ENCODE assay signal across 13 cellular contexts in the genomic region with DNA sequence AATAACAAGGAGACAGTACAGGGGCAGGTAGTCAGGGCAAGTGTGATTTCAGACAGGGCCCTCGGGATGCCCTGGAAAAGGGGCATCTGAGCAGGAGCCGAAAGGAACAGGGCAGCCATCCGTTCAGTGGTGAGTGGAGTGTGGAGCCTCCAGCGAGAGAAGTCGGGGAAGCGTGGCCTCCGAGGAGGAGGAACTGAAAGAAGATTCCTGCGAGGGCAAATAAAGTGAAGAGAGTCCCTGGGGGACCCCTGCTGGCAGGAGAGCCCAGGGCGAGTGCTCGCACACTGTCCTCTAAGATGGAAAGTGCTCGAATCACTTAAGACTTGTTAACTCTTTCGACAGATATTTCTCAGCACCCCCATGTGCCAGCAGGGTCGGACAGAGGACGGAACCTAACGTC. TPM values are rescaled to one million over a fixed set of nuclear protein-coding genes. Genes with fewer than 3 reads are reported as not detected.
DNase-seq lines count a peak whose midpoint lies in the region; ATAC-seq and TF ChIP-seq lines count a peak whose summit lies in the region.
"Had no signal": no experiment of that assay in that cellular context is flagged by ENCODE, and none has a peak within 500 bp of the region (broad histone marks: within the 10 kb centered on the region; RNA-seq: fewer than 3 reads in every experiment).

No MANE protein-coding gene starts in this region.

- H3K27ac ChIP-seq in GM23338 (ENCODE audit: low read depth) = no peak overlapping the region
- H3K27ac ChIP-seq: dorsolateral prefrontal cortex had no signal

- no peak overlapping the region for H3K4me2 ChIP-seq in GM23338

- H3K27ac Mint-ChIP-seq in GM23338 (no peak overlapping the region), immature natural killer cell (peak overlapping the region in 1 of 6 donors; percentile 72)
- H3K27ac Mint-ChIP-seq: T-helper 2 cell treated with Interferon-gamma antibody and Interleukin-4, amounts not matched to agents 5 μg/mL and 100 μg/mL, for 36 hours had no signal

- H3K27me3 Mint-ChIP-seq in GM23338 (ENCODE audit: insufficient read depth, low read depth, poor library complexity) (peaks cover 6% of the 10 kb centered on the region), immature natural killer cell (ENCODE audit: low read depth in 3 of 3) (peaks cover 0 to 1% (median 1%) of the 10 kb centered on the region in 3 donors)

- H3K27me3 ChIP-seq in GM23338 (ENCODE audit: insufficient read depth) = no peaks in the 10 kb centered on the region
- H3K27me3 ChIP-seq: dorsolateral prefrontal cortex had no signal

- H3K36me3 Mint-ChIP-seq in GM23338 (ENCODE audit: low read depth) (no peaks in the 10 kb centered on the region), immature natural killer cell (peaks cover 0 to 4% (median 2%) of the 10 kb centered on the region in 3 donors)
- H3K36me3 Mint-ChIP-seq: naive thymus-derived CD8-positive, alpha-beta T cell had no signal

- no peaks in the 10 kb centered on the region for H3F3A ChIP-seq in GM23338 (replicated peaks; ENCODE audit: low read depth)

- peak; percentile 58 for ATAC-seq in GM23338
- ATAC-seq in HG03565 (IDR thresholded peaks at IDR 0.05; ENCODE audit: unreplicated experiment) = no peak
- ATAC-seq in HG03095 (IDR thresholded peaks at IDR 0.05; ENCODE audit: unreplicated experiment) = no peak
- ATAC-seq: naive thymus-derived CD8-positive, alpha-beta T cell had no signal

- POLR2A ChIA-PET in AG04449 (lab: Yijun Ruan, JAX) = no interaction called here

- H3K36me3 ChIP-seq in GM23338 (ENCODE audit: insufficient read depth) = no peaks in the 10 kb centered on the region

- H3K9me3 Mint-ChIP-seq in GM23338 (no peaks in the 10 kb centered on the region), immature natural killer cell (no peaks in the 10 kb centered on the region)
- H3K9me3 Mint-ChIP-seq: naive thymus-derived CD8-positive, alpha-beta T cell; T-helper 2 cell treated with Interferon-gamma antibody and Interleukin-4, amounts not matched to agents 5 μg/mL and 100 μg/mL, for 36 hours had no signal

- DNase-seq in AG04449 (ENCODE audit: low read depth, low spot score) (no peak), GM23338 (ENCODE audit: low spot score) (peak; percentile 31), UCSD-AML1 (lab: John Stamatoyannopoulos, UW; ENCODE audit: unreplicated experiment) (peak; percentile 74), immature natural killer cell (peak in 2 of 3 donors; percentile 23 to 30), NCI-H82 treated with DMSO at 0.1 percent for 48 hours (lab: John Stamatoyannopoulos, UW; ENCODE audit: unreplicated experiment) (no peak), GDM1 (lab: John Stamatoyannopoulos, UW) (no peak)
- DNase-seq: dorsolateral prefrontal cortex; naive thymus-derived CD8-positive, alpha-beta T cell; NCI-H69; stimulated activated CD4-positive, alpha-beta T cell treated with anti-CD3 and anti-CD28 coated beads, Interleukin-2, amount 100 ng/mL, for 24 hours had no signal

- H4K20me1 ChIP-seq in GM23338 (replicated peaks; ENCODE audit: insufficient read depth) = no peaks in the 10 kb centered on the region

- H3K4me3 ChIP-seq in AG04449 (ENCODE audit: low read depth, low read length) (no peak overlapping the region), GM23338 (no peak overlapping the region)
- H3K4me3 ChIP-seq: dorsolateral prefrontal cortex had no signal

- no peaks in the 10 kb centered on the region for H3K79me2 ChIP-seq in GM23338 (replicated peaks; ENCODE audit: insufficient read depth)

- no peaks in the 10 kb centered on the region for H3K9me2 ChIP-seq in GM23338 (ENCODE audit: insufficient read depth)

- CTCF ChIA-PET in AG04449 (lab: Yijun Ruan, JAX) = no interaction called here

- peak; percentile 23 for TF ChIP-seq CTCF in AG04449 (IDR thresholded peaks at IDR 0.05; ENCODE audit: insufficient read depth, low read length, missing control alignments)
- peak in 1 of 2 experiments; percentile 15; a peak in 2 of 4 replicates for TF ChIP-seq CTCF in GM23338 (conservative IDR thresholded peaks at IDR 0.05; ENCODE audit: low read depth in 2 of 2)

- H3K4me1 ChIP-seq in GM23338 (ENCODE audit: insufficient read depth) = no peaks in the 10 kb centered on the region

- H3K4me1 Mint-ChIP-seq in GM23338 (peaks cover 13% of the 10 kb centered on the region), immature natural killer cell (peaks cover 7 to 8% of the 10 kb centered on the region in 2 donors)

- H2AFZ ChIP-seq in GM23338 = peak overlapping the region; percentile 85

- H3K4me3 Mint-ChIP-seq in GM23338 = no peak overlapping the region
- peak overlapping the region in 4 of 5 donors; percentile 53 to 71 (median 64) for H3K4me3 Mint-ChIP-seq in immature natural killer cell
- H3K4me3 Mint-ChIP-seq: T-helper 2 cell treated with Interferon-gamma antibody and Interleukin-4, amounts not matched to agents 5 μg/mL and 100 μg/mL, for 36 hours had no signal

TF ChIP-seq in GM23338, 12 proteins besides CTCF, POLR2A, EP300 and RAD21:
- TF ChIP-seq, protein P1, sequence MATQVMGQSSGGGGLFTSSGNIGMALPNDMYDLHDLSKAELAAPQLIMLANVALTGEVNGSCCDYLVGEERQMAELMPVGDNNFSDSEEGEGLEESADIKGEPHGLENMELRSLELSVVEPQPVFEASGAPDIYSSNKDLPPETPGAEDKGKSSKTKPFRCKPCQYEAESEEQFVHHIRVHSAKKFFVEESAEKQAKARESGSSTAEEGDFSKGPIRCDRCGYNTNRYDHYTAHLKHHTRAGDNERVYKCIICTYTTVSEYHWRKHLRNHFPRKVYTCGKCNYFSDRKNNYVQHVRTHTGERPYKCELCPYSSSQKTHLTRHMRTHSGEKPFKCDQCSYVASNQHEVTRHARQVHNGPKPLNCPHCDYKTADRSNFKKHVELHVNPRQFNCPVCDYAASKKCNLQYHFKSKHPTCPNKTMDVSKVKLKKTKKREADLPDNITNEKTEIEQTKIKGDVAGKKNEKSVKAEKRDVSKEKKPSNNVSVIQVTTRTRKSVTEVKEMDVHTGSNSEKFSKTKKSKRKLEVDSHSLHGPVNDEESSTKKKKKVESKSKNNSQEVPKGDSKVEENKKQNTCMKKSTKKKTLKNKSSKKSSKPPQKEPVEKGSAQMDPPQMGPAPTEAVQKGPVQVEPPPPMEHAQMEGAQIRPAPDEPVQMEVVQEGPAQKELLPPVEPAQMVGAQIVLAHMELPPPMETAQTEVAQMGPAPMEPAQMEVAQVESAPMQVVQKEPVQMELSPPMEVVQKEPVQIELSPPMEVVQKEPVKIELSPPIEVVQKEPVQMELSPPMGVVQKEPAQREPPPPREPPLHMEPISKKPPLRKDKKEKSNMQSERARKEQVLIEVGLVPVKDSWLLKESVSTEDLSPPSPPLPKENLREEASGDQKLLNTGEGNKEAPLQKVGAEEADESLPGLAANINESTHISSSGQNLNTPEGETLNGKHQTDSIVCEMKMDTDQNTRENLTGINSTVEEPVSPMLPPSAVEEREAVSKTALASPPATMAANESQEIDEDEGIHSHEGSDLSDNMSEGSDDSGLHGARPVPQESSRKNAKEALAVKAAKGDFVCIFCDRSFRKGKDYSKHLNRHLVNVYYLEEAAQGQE (IDR thresholded peaks at IDR 0.05; ENCODE audit: unreplicated experiment) = no peak
- TF ChIP-seq NANOG (IDR thresholded peaks at IDR 0.05; ENCODE audit: borderline replicate concordance) = no peak
- TF ChIP-seq, protein P2, sequence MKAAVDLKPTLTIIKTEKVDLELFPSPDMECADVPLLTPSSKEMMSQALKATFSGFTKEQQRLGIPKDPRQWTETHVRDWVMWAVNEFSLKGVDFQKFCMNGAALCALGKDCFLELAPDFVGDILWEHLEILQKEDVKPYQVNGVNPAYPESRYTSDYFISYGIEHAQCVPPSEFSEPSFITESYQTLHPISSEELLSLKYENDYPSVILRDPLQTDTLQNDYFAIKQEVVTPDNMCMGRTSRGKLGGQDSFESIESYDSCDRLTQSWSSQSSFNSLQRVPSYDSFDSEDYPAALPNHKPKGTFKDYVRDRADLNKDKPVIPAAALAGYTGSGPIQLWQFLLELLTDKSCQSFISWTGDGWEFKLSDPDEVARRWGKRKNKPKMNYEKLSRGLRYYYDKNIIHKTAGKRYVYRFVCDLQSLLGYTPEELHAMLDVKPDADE (IDR thresholded peaks at IDR 0.05) = no peak
- no peak for TF ChIP-seq EZH2phosphoT487 (IDR thresholded peaks at IDR 0.05; ENCODE audit: unreplicated experiment)
- no peak for TF ChIP-seq ZNF331 (CRISPR knock-in tag; IDR thresholded peaks at IDR 0.05; ENCODE audit: low read depth)

RNA-seq across cellular contexts. Expression of a gene that starts 3.5 kb away (rescaled TPM):
- total RNA-seq in GM23338 (2014; rRNA removed; shearing (Covaris generic)) = not detected in 2 replicates
- polyA plus RNA-seq in GM23338 (2016; fragmentation: Nextera tagmentation; extraction: Ambion mirVana) = not detected in 2 replicates
- polyA plus RNA-seq in immature natural killer cell = 10 to 100 TPM; 15.9 to 33.0 (median 20.1) TPM
- total RNA-seq: naive thymus-derived CD8-positive, alpha-beta T cell had no signal

Comparison
In these comparisons a context has a peak if more than half of its experiments do, and no peak if none do; other contexts are left out.
1. DNase-seq: peak in GM23338 (single experiment), UCSD-AML1 (single experiment) and immature natural killer cell (2 of 3); none in AG04449 (single experiment), NCI-H82 treated with DMSO at 0.1 percent for 48 hours (single experiment) and GDM1 (single experiment).
2. RNA of a gene that starts 3.5 kb away (polyA plus RNA-seq): 15.9 to 33.0 TPM in immature natural killer cell; not detected in GM23338; every median in the first group is over 10 times any median in the second.